31 cellular contexts compared by ENCODE assay signal in genomic region chr2:165240927-165241326, GRCh38. TPM values are rescaled to one million over a fixed set of nuclear protein-coding genes. Genes with fewer than 3 reads are reported as not detected.
DNase-seq lines count a peak whose midpoint lies in the region; ATAC-seq and TF ChIP-seq lines count a peak whose summit lies in the region.
"Had no signal": no experiment of that assay in that cellular context is flagged by ENCODE, and none has a peak within 500 bp of the region (broad histone marks: within the 10 kb centered on the region; RNA-seq: fewer than 3 reads in every experiment).

No MANE protein-coding gene starts in this region.

- H3K4me3 Mint-ChIP-seq in activated T-helper 2 cell treated with anti-CD3 and anti-CD28 coated beads, Interferon-gamma antibody, Interleukin-2, Interleukin-4, amounts not matched to agents 10 μg/mL and 5 μg/mL and 100 μg/mL, durations not matched to agents 14 hours and 24 hours and 36 hours (ENCODE audit: low read depth) = no peak overlapping the region
- H3K4me3 Mint-ChIP-seq: CD14-positive monocyte; CD8-positive, alpha-beta memory T cell had no signal

- no peaks in the 10 kb centered on the region for H3K36me3 Mint-ChIP-seq in activated T-helper 2 cell treated with anti-CD3 and anti-CD28 coated beads, Interferon-gamma antibody, Interleukin-2, Interleukin-4, amounts not matched to agents 10 μg/mL and 5 μg/mL and 100 μg/mL, durations not matched to agents 14 hours and 24 hours and 36 hours (ENCODE audit: low read depth)
- H3K36me3 Mint-ChIP-seq: CD14-positive monocyte; CD8-positive, alpha-beta memory T cell had no signal

- H3K4me1 Mint-ChIP-seq in activated T-helper 2 cell treated with anti-CD3 and anti-CD28 coated beads, Interferon-gamma antibody, Interleukin-2, Interleukin-4, amounts not matched to agents 10 μg/mL and 5 μg/mL and 100 μg/mL, durations not matched to agents 14 hours and 24 hours and 36 hours (ENCODE audit: low read depth) = no peaks in the 10 kb centered on the region
- H3K4me1 Mint-ChIP-seq: CD14-positive monocyte; CD8-positive, alpha-beta memory T cell had no signal

- no peaks in the 10 kb centered on the region for H3K9me3 Mint-ChIP-seq in activated T-helper 2 cell treated with anti-CD3 and anti-CD28 coated beads, Interferon-gamma antibody, Interleukin-2, Interleukin-4, amounts not matched to agents 10 μg/mL and 5 μg/mL and 100 μg/mL, durations not matched to agents 14 hours and 24 hours and 36 hours

- peak overlapping the region in 6 of 59 donors; percentile 26 to 91 (median 78) for H3K27ac ChIP-seq in dorsolateral prefrontal cortex
- H3K27ac ChIP-seq: PC-9, SJCRH30 had no signal

- no peak overlapping the region for H3K27ac Mint-ChIP-seq in activated T-helper 2 cell treated with anti-CD3 and anti-CD28 coated beads, Interferon-gamma antibody, Interleukin-2, Interleukin-4, amounts not matched to agents 10 μg/mL and 5 μg/mL and 100 μg/mL, durations not matched to agents 14 hours and 24 hours and 36 hours
- H3K27ac Mint-ChIP-seq: CD14-positive monocyte; CD8-positive, alpha-beta memory T cell had no signal

- H3K27me3 ChIP-seq in dorsolateral prefrontal cortex = no peaks in the 10 kb centered on the region
- H3K27me3 ChIP-seq: BE2C, SJCRH30 had no signal

- intact Hi-C loops in dorsolateral prefrontal cortex (cut with DNase I) = loop anchor here in 1 of 2 donors (10.0 kb wide), 1 partner anchor 54 kb away; no protein-coding TSS in a partner anchor
- intact Hi-C loops in activated T-helper 2 cell treated with anti-CD3 and anti-CD28 coated beads, Interferon-gamma antibody, Interleukin-2, Interleukin-4, amounts not matched to agents 10 μg/mL and 5 μg/mL and 100 μg/mL, durations not matched to agents 14 hours and 24 hours and 36 hours (cut with micrococcal nuclease) = no loop called here

- peak overlapping the region in 57 of 59 donors; percentile 2 to 70 (median 54) for H3K4me3 ChIP-seq in dorsolateral prefrontal cortex
- H3K4me3 ChIP-seq: GM12878, HAP-1, PC-9, SJCRH30 had no signal

- no peaks in the 10 kb centered on the region for H3K27me3 Mint-ChIP-seq in activated T-helper 2 cell treated with anti-CD3 and anti-CD28 coated beads, Interferon-gamma antibody, Interleukin-2, Interleukin-4, amounts not matched to agents 10 μg/mL and 5 μg/mL and 100 μg/mL, durations not matched to agents 14 hours and 24 hours and 36 hours (ENCODE audit: low read depth)
- H3K27me3 Mint-ChIP-seq: CD8-positive, alpha-beta memory T cell had no signal

- ATAC-seq in GM18868 (IDR thresholded peaks at IDR 0.05; ENCODE audit: unreplicated experiment) (no peak), HG02840 (IDR thresholded peaks at IDR 0.05; ENCODE audit: low FRiP score, unreplicated experiment) (no peak)
- ATAC-seq: GM12878, Right ventricle myocardium inferior had no signal

- DNase-seq in DMS53 (lab: John Stamatoyannopoulos, UW) (peak; percentile 61), DMS53 treated with DMSO at 0.1 percent for 48 hours (lab: John Stamatoyannopoulos, UW; ENCODE audit: unreplicated experiment) (no peak), NCI-H146 treated with DMSO at 0.1 percent for 48 hours (lab: John Stamatoyannopoulos, UW; ENCODE audit: unreplicated experiment) (peak; percentile 55), NCI-H774 (lab: John Stamatoyannopoulos, UW) (peak; percentile 46), dorsolateral prefrontal cortex (no peak)
- no peak for DNase-seq in activated T-helper 2 cell treated with anti-CD3 and anti-CD28 coated beads, Interferon-gamma antibody, Interleukin-2, Interleukin-4, amounts not matched to agents 10 μg/mL and 5 μg/mL and 100 μg/mL, durations not matched to agents 14 hours and 24 hours and 36 hours (ENCODE audit: low spot score)
- DNase-seq: 8988T; ACHN; BE2C; Calu3; CD8-positive, alpha-beta memory T cell; GDM1; GOT3; IMR-90; KG1; MM.1S; NCI-H1092; NCI-H1417 treated with DMSO at 0.1 percent for 48 hours; NCI-H187 treated with DMSO at 0.1 percent for 48 hours; NCI-H2171 treated with DMSO at 0.1 percent for 48 hours; NCI-H446; NCI-H69; PC-9; SJCRH30; T-helper 2 cell had no signal

- no peak for TF ChIP-seq CTCF in dorsolateral prefrontal cortex (IDR thresholded peaks at IDR 0.05 in 54 of 56, conservative IDR thresholded peaks at IDR 0.05 in 2 of 56; ENCODE audit: low read depth in 1 of 56, partially characterized antibody in 56 of 56)

RNA-seq across cellular contexts. Expression of gene SCN2A, which starts 1.7 kb away (rescaled TPM):
- total RNA-seq in dorsolateral prefrontal cortex = 100 to 1,000 TPM in 107 of 120 experiments, 10 to 100 TPM in 13; 55.8 to 282 (median 170) TPM
- total RNA-seq in activated T-helper 2 cell treated with anti-CD3 and anti-CD28 coated beads, Interferon-gamma antibody, Interleukin-2, Interleukin-4, amounts not matched to agents 10 μg/mL and 5 μg/mL and 100 μg/mL, durations not matched to agents 14 hours and 24 hours and 36 hours = 0.05 TPM in 1 of 2 replicates, not detected in the other
- total RNA-seq: CD8-positive, alpha-beta memory T cell; GM12878; SJCRH30 had no signal

RNA-seq across cellular contexts. Expression of gene SCN3A, which starts 37.1 kb away (rescaled TPM):
- 10 to 100 TPM; 13.0 to 56.5 (median 38.6) TPM for total RNA-seq in dorsolateral prefrontal cortex
- total RNA-seq in activated T-helper 2 cell treated with anti-CD3 and anti-CD28 coated beads, Interferon-gamma antibody, Interleukin-2, Interleukin-4, amounts not matched to agents 10 μg/mL and 5 μg/mL and 100 μg/mL, durations not matched to agents 14 hours and 24 hours and 36 hours = 0.05 TPM in 1 of 2 replicates, not detected in the other
- total RNA-seq: CD8-positive, alpha-beta memory T cell; PC-9 had no signal

Comparison
In these comparisons a context has a peak if more than half of its experiments do, and no peak if none do; other contexts are left out.
1. DNase-seq: peak in DMS53 (single experiment), NCI-H146 treated with DMSO at 0.1 percent for 48 hours (single experiment) and NCI-H774 (single experiment); none in DMS53 treated with DMSO at 0.1 percent for 48 hours (single experiment), dorsolateral prefrontal cortex (0 of 10) and activated T-helper 2 cell treated with anti-CD3 and anti-CD28 coated beads, Interferon-gamma antibody, Interleukin-2, Interleukin-4, amounts not matched to agents 10 μg/mL and 5 μg/mL and 100 μg/mL, durations not matched to agents 14 hours and 24 hours and 36 hours (single experiment).
2. RNA of gene SCN2A, which starts 1.7 kb away (total RNA-seq): 55.8 to 282 TPM in dorsolateral prefrontal cortex; 0.05 TPM in activated T-helper 2 cell treated with anti-CD3 and anti-CD28 coated beads, Interferon-gamma antibody, Interleukin-2, Interleukin-4, amounts not matched to agents 10 μg/mL and 5 μg/mL and 100 μg/mL, durations not matched to agents 14 hours and 24 hours and 36 hours; every median in the first group is over 10 times any median in the second.
3. RNA of gene SCN3A, which starts 37.1 kb away (total RNA-seq): 13.0 to 56.5 TPM in dorsolateral prefrontal cortex; 0.05 TPM in activated T-helper 2 cell treated with anti-CD3 and anti-CD28 coated beads, Interferon-gamma antibody, Interleukin-2, Interleukin-4, amounts not matched to agents 10 μg/mL and 5 μg/mL and 100 μg/mL, durations not matched to agents 14 hours and 24 hours and 36 hours; every median in the first group is over 10 times any median in the second.